Comparison of ENCODE assay signal across 20 cellular contexts in the genomic region with DNA sequence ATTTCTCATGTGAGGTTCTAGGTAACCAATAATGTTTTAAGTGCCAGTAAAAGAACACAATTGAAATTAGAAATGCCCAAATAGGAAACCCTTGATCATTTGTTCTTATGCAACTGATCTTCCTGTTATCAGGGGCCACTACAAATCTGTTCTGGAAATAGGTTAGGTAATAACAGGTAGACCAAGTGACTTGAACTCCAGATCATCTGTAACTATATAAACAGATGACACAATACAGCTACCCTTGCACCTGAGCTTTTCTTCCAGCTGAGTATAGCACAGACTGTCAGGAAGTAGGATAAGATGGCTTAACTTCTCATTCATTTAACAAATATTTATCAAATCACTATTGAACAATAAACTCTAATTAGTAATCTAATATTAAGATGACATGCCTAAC.
"Had no signal": no experiment of that assay in that cellular context is flagged by ENCODE, and none has a peak within 500 bp of the region (broad histone marks: within the 10 kb centered on the region; RNA-seq: fewer than 3 reads in every experiment).

No MANE protein-coding gene starts in this region.

- H3K4me3 Mint-ChIP-seq: memory B cell; natural killer cell treated with Interleukin-12 subunit alpha and Interleukin-12 subunit beta and Interleukin-15 and Interleukin-18, amount 100 ng/mL, for 72 hours; neural progenitor cell; stimulated activated effector memory CD8-positive, alpha-beta T cell treated with anti-CD3 and anti-CD28 coated beads, Interleukin-12 subunit alpha, Interleukin-12 subunit beta, amount 100 ng/mL, for 72 hours; type B pancreatic cell had no signal

- H3K9me3 ChIP-seq: colonic mucosa, lower lobe of right lung, ovary, suprapubic skin, thyroid gland had no signal

- H3K36me3 ChIP-seq: colonic mucosa, neural progenitor cell, ovary, thyroid gland had no signal

- H3K4me3 ChIP-seq: colonic mucosa, lower lobe of right lung, neural progenitor cell, ovary, suprapubic skin, thyroid gland had no signal

- H3K27ac Mint-ChIP-seq: memory B cell; neural progenitor cell; progenitor cell of endocrine pancreas; stimulated activated effector memory CD8-positive, alpha-beta T cell treated with anti-CD3 and anti-CD28 coated beads, Interleukin-12 subunit alpha, Interleukin-12 subunit beta, amount 100 ng/mL, for 72 hours; type B pancreatic cell had no signal

- H3K36me3 Mint-ChIP-seq: memory B cell; natural killer cell treated with Interleukin-12 subunit alpha and Interleukin-12 subunit beta and Interleukin-15 and Interleukin-18, amount 100 ng/mL, for 72 hours; neural progenitor cell had no signal

- H3K9me3 Mint-ChIP-seq: memory B cell; natural killer cell treated with Interleukin-12 subunit alpha and Interleukin-12 subunit beta and Interleukin-15 and Interleukin-18, amount 100 ng/mL, for 72 hours; neural progenitor cell; stimulated activated effector memory CD8-positive, alpha-beta T cell treated with anti-CD3 and anti-CD28 coated beads, Interleukin-12 subunit alpha, Interleukin-12 subunit beta, amount 100 ng/mL, for 72 hours; type B pancreatic cell had no signal

- H3K4me1 Mint-ChIP-seq: memory B cell, neural progenitor cell had no signal

- ATAC-seq: foreskin keratinocyte; natural killer cell treated with Interleukin-12 subunit alpha and Interleukin-12 subunit beta and Interleukin-15 and Interleukin-18, amount 100 ng/mL, for 72 hours; stimulated activated effector memory CD8-positive, alpha-beta T cell treated with anti-CD3 and anti-CD28 coated beads, Interleukin-12 subunit alpha, Interleukin-12 subunit beta, amount 100 ng/mL, for 72 hours; stimulated activated naive CD8-positive, alpha-beta T cell treated with anti-CD3 and anti-CD28 coated beads, Interleukin-15, Interleukin-2, amounts not matched to agents 100 U/mL and 50 U/mL, for 24 hours had no signal

- H3K4me1 ChIP-seq: colonic mucosa, foreskin keratinocyte, lower lobe of right lung, neural progenitor cell, thyroid gland had no signal

- H3K27me3 ChIP-seq: colonic mucosa, foreskin keratinocyte, neural progenitor cell, ovary, suprapubic skin, thyroid gland had no signal

- FAIRE-seq: urothelium cell line had no signal

- DNase-seq: colonic mucosa; dermis blood vessel endothelial cell; foreskin keratinocyte; lower lobe of right lung; midbrain; nucleus accumbens; ovary; right cardiac atrium; stimulated activated CD4-positive, alpha-beta T cell treated with anti-CD3 and anti-CD28 coated beads, Interleukin-4, amount 100 ng/mL, for 1 hour; stimulated activated CD8-positive, alpha-beta memory T cell treated with anti-CD3 and anti-CD28 coated beads, Interleukin-4, amount 100 ng/mL, for 48 hours; stimulated activated naive CD8-positive, alpha-beta T cell treated with anti-CD3 and anti-CD28 coated beads, Interleukin-15, Interleukin-2, amounts not matched to agents 100 U/mL and 50 U/mL, for 24 hours; thyroid gland had no signal

- H3K27me3 Mint-ChIP-seq: memory B cell; natural killer cell treated with Interleukin-12 subunit alpha and Interleukin-12 subunit beta and Interleukin-15 and Interleukin-18, amount 100 ng/mL, for 72 hours; progenitor cell of endocrine pancreas; type B pancreatic cell had no signal

- H3K27ac ChIP-seq: colonic mucosa, foreskin keratinocyte, lower lobe of right lung, neural progenitor cell, ovary, suprapubic skin, thyroid gland had no signal
